18 cellular contexts compared by ENCODE assay signal in genomic region chr9:114367406-114367805, GRCh38. TPM values are rescaled to one million over a fixed set of nuclear protein-coding genes. Genes with fewer than 3 reads are reported as not detected.
DNase-seq lines count a peak whose midpoint lies in the region; ATAC-seq, FAIRE-seq and TF ChIP-seq lines count a peak whose summit lies in the region.
"Had no signal": no experiment of that assay in that cellular context is flagged by ENCODE, and none has a peak within 500 bp of the region (broad histone marks: within the 10 kb centered on the region; RNA-seq: fewer than 3 reads in every experiment).

No MANE protein-coding gene starts in this region.

- no peaks in the 10 kb centered on the region for H3K27me3 Mint-ChIP-seq in activated CD4-positive, alpha-beta T cell treated with anti-CD3 and anti-CD28 coated beads for 36 hours

- no peak for TF ChIP-seq EP300 in H1 (IDR thresholded peaks at IDR 0.05; ENCODE audit: borderline replicate concordance in 1 of 2, low read depth in 2 of 2, low read length in 2 of 2)
- no peak for TF ChIP-seq EP300 in stomach (IDR thresholded peaks at IDR 0.05)

- H3K23ac ChIP-seq in H1 (ENCODE audit: insufficient read length) (no peak overlapping the region), neuronal stem cell (ENCODE audit: low read depth, low read length, poor library complexity) (no peak overlapping the region)

- H3K4me1 ChIP-seq in H1 (replicated peaks in 1 of 4; ENCODE audit: control insufficient read depth in 3 of 4, insufficient read depth in 4 of 4, low read length in 3 of 4) = peaks cover 7 to 28% (median 16%) of the 10 kb centered on the region in 4 experiments
- H3K4me1 ChIP-seq in stomach = peaks cover 17 to 82% (median 33%) of the 10 kb centered on the region in 4 donors
- H3K4me1 ChIP-seq in neuronal stem cell (ENCODE audit: control insufficient read depth in 2 of 2, insufficient read depth in 1 of 2, low read depth in 1 of 2, low read length in 2 of 2) = peaks cover 13 to 15% of the 10 kb centered on the region in 2 donors

- 0 out of 2 replicates have a peak overlapping the region, but pooled peaks have one; percentile 44 for H2BK12ac ChIP-seq in H1 (ENCODE audit: low read depth, low read length)
- H2BK12ac ChIP-seq in neuronal stem cell (ENCODE audit: low read length) = no peak overlapping the region

- peaks cover 48% of the 10 kb centered on the region for H3K36me3 ChIP-seq in SK-N-MC (ENCODE audit: insufficient read depth, low read length)
- H3K36me3 ChIP-seq in H1 (ENCODE audit: control insufficient read depth in 2 of 4, insufficient read depth in 4 of 4, low read length in 3 of 4) = peaks cover 3 to 33% (median 22%) of the 10 kb centered on the region in 4 experiments; a peak in 7 of 8 replicates
- peaks cover 25 to 98% (median 82%) of the 10 kb centered on the region in 4 donors for H3K36me3 ChIP-seq in stomach
- H3K36me3 ChIP-seq in neuronal stem cell (replicated peaks in 1 of 2; ENCODE audit: control insufficient read depth in 2 of 2, insufficient read depth in 2 of 2, low read length in 2 of 2) = peaks cover 8 to 34% of the 10 kb centered on the region in 2 donors

- TF ChIP-seq CTCF in H1 (IDR thresholded peaks at IDR 0.05; ENCODE audit: control extremely low read depth in 1 of 3, insufficient read depth in 1 of 3, low read depth in 1 of 3, low read length in 3 of 3) (no peak), stomach (IDR thresholded peaks at IDR 0.05) (no peak), GM13977 (IDR thresholded peaks at IDR 0.05; ENCODE audit: extremely low read depth, insufficient read depth, missing control alignments) (no peak)

- H3K18ac ChIP-seq in H1 (ENCODE audit: extremely low read depth, low read length) = no peak overlapping the region
- no peak overlapping the region for H3K18ac ChIP-seq in neuronal stem cell (ENCODE audit: low read length)

- H3K9ac ChIP-seq in SK-N-MC (ENCODE audit: insufficient read length) (no peak overlapping the region), H1 (replicated peaks in 1 of 4; ENCODE audit: extremely low read depth in 1 of 4, low read depth in 3 of 4, low read length in 3 of 4) (no peak overlapping the region), neuronal stem cell (ENCODE audit: low read depth, low read length, poor library complexity) (no peak overlapping the region)

- no peak overlapping the region for H3K56ac ChIP-seq in H1 (replicated peaks; ENCODE audit: insufficient read length, low read depth, low read length)

- intact Hi-C loops in activated CD4-positive, alpha-beta T cell treated with anti-CD3 and anti-CD28 coated beads for 36 hours (cut with DNase I, micrococcal nuclease) = no loop called here
- intact Hi-C loops in stomach (cut with DNase I; ENCODE audit: low total_unique reads) = no loop called here

- H3K79me1 ChIP-seq in H1 (ENCODE audit: low read depth, low read length) = no peaks in the 10 kb centered on the region
- no peaks in the 10 kb centered on the region for H3K79me1 ChIP-seq in neuronal stem cell (ENCODE audit: low read depth, low read length)

- in situ Hi-C loops in GM13977 (cut with MboI; ENCODE audit: low pct_unique_long_range_greater_than_20kb, low sequenced_read_pairs, unreplicated experiment) = no loop called here

- no peak for FAIRE-seq in H1 (lab: Jason Lieb, UNC)
- FAIRE-seq: H54 had no signal

- peaks cover 0 to 2% of the 10 kb centered on the region in 2 experiments for H4K20me1 ChIP-seq in H1 (replicated peaks in 1 of 2; ENCODE audit: control insufficient read depth in 1 of 2, insufficient read depth in 2 of 2, low read length in 2 of 2)

- no peak overlapping the region for H3K4me3 ChIP-seq in SK-N-MC
- H3K4me3 ChIP-seq in H1 (ENCODE audit: extremely low read depth in 1 of 4, insufficient read depth in 2 of 4, low read depth in 3 of 4, low read length in 4 of 4) = no peak overlapping the region
- no peak overlapping the region for H3K4me3 ChIP-seq in stomach
- H3K4me3 ChIP-seq in neuronal stem cell (ENCODE audit: low read length in 2 of 2) = no peak overlapping the region
- H3K4me3 ChIP-seq: cardiac muscle cell had no signal

- no peak overlapping the region for H3K4ac ChIP-seq in H1 (replicated peaks; ENCODE audit: insufficient read length, low read depth, low read length)
- no peak overlapping the region for H3K4ac ChIP-seq in neuronal stem cell (ENCODE audit: low read length)

- H2AK5ac ChIP-seq in H1 (ENCODE audit: low read depth, low read length) (peak overlapping the region; percentile 88; the same call in 1 of the 2 replicates), neuronal stem cell (ENCODE audit: low read depth, low read length) (no peak overlapping the region)

- ATAC-seq in activated CD4-positive, alpha-beta T cell treated with anti-CD3 and anti-CD28 coated beads for 36 hours = no peak

- H2BK20ac ChIP-seq in H1 (ENCODE audit: low read length) = no peak overlapping the region

- POLR2A ChIA-PET in activated CD4-positive, alpha-beta T cell treated with anti-CD3 and anti-CD28 coated beads for 36 hours (lab: Charles Lee) = interaction anchor here (0.6 to 0.7 kb wide), 3 partner anchors 11 to 262 kb away, joined by 3 to 5 read pairs (median 4); no protein-coding TSS in a partner anchor
- POLR2A ChIA-PET in H1 (lab: Charles Lee; ENCODE audit: partially characterized antibody) = interaction anchor here (1.1 to 1.4 kb wide), 3 partner anchors 11 to 19 kb away, joined by 3 to 4 read pairs (median 3); no protein-coding TSS in a partner anchor

- CTCF ChIA-PET in activated CD4-positive, alpha-beta T cell treated with anti-CD3 and anti-CD28 coated beads for 36 hours (lab: Charles Lee) = interaction anchor here (0.8 to 2.4 kb wide), 7 partner anchors 12 to 38 kb away, joined by 3 to 11 read pairs (median 5); no protein-coding TSS in a partner anchor
- CTCF ChIA-PET in H1 (lab: Charles Lee; ENCODE audit: partially characterized antibody) = interaction anchor here (0.6 to 1.7 kb wide), 4 partner anchors 20 to 72 kb away, joined by 3 to 4 read pairs (median 3); partner anchors contain the start of gene AKNA

- peaks cover 2% of the 10 kb centered on the region for H3K9me3 Mint-ChIP-seq in activated CD4-positive, alpha-beta T cell treated with anti-CD3 and anti-CD28 coated beads for 36 hours (ENCODE audit: low read depth)

- H2BK5ac ChIP-seq in H1 (ENCODE audit: low read depth, low read length) = peak overlapping the region; percentile 71; the same call in 1 of the 2 replicates
- H2BK5ac ChIP-seq in neuronal stem cell (ENCODE audit: low read length) = no peak overlapping the region

- H2AFZ ChIP-seq in H1 (ENCODE audit: low read length) (no peak overlapping the region), neuronal stem cell (ENCODE audit: low read length) (no peak overlapping the region)

- peaks cover 87% of the 10 kb centered on the region for H3K4me1 Mint-ChIP-seq in activated CD4-positive, alpha-beta T cell treated with anti-CD3 and anti-CD28 coated beads for 36 hours

- no peak for DNase-seq in activated CD4-positive, alpha-beta T cell treated with anti-CD3 and anti-CD28 coated beads for 36 hours
- no peak for DNase-seq in activated CD4-positive, alpha-beta T cell treated with anti-CD3 and anti-CD28 coated beads for 1 hour
- DNase-seq in SK-N-MC (ENCODE audit: low read depth, low spot score) (no peak), H1 (ENCODE audit: low read depth in 1 of 2, low spot score in 2 of 2) (no peak), stomach (no peak), neuronal stem cell (ENCODE audit: low spot score) (no peak), NCI-H2196 (lab: John Stamatoyannopoulos, UW; ENCODE audit: unreplicated experiment) (no peak), GM13977 (ENCODE audit: low spot score) (no peak)
- DNase-seq: islet precursor cell; NCI-H2171; occipital lobe; SHP77; stimulated activated CD4-positive, alpha-beta T cell treated with anti-CD3 and anti-CD28 coated beads, Interleukin-4, amount 100 ng/mL, for 4 hours had no signal

- H3K4me2 ChIP-seq in H1 (ENCODE audit: insufficient read depth in 1 of 2, low read depth in 2 of 2, low read length in 2 of 2) (no peak overlapping the region), neuronal stem cell (ENCODE audit: insufficient read depth, low read length, poor library complexity, severe bottlenecking) (no peak overlapping the region)

- WGBS in H1 (ENCODE audit: extremely low coverage in 1 of 2, insufficient coverage in 1 of 2, insufficient read length in 1 of 2, insufficient replicate concordance in 2 of 2, low coverage in 1 of 2, low lambda C conversion rate in 2 of 2, missing lambda C conversion rate in 1 of 2), 2 experiments = 94% methylated on average over 7 of the region's 7 CpGs; no CpG with 5 or more reads in 1 of the 2 experiments
- 55 to 84% (median 77%) methylated on average over 6 to 7 of the region's 7 CpGs for WGBS in stomach, 5 donors
- WGBS in neuronal stem cell (ENCODE audit: extremely low coverage in 2 of 2, insufficient read length in 2 of 2, insufficient replicate concordance in 1 of 2), 2 donors = no CpG with 5 or more reads among the region's 7 CpGs

- H2BK15ac ChIP-seq in H1 (ENCODE audit: low read length) (no peak overlapping the region), neuronal stem cell (ENCODE audit: low read length) (no peak overlapping the region)

- H3K27ac Mint-ChIP-seq in activated CD4-positive, alpha-beta T cell treated with anti-CD3 and anti-CD28 coated beads for 36 hours = peak overlapping the region; percentile 84

- H3K23me2 ChIP-seq in H1 (ENCODE audit: low read depth, low read length) = peaks cover 11% of the 10 kb centered on the region; the same call in 1 of the 2 replicates

- H3K79me2 ChIP-seq in H1 (ENCODE audit: control insufficient read depth in 1 of 2, insufficient read depth in 2 of 2, low read length in 2 of 2) = no peaks in the 10 kb centered on the region

- H3K14ac ChIP-seq in H1 (ENCODE audit: insufficient read length) (no peak overlapping the region), neuronal stem cell (ENCODE audit: low read length) (no peak overlapping the region)

- no peak overlapping the region for H3K4me3 Mint-ChIP-seq in activated CD4-positive, alpha-beta T cell treated with anti-CD3 and anti-CD28 coated beads for 36 hours

- H2BK120ac ChIP-seq in H1 (replicated peaks; ENCODE audit: low read depth, low read length) (no peak overlapping the region), neuronal stem cell (ENCODE audit: low read depth, low read length) (no peak overlapping the region)

- TF ChIP-seq POLR2A in H1 (IDR thresholded peaks at IDR 0.05; ENCODE audit: control extremely low read depth in 1 of 2, low read depth in 2 of 2, low read length in 2 of 2) (no peak), stomach (IDR thresholded peaks at IDR 0.05) (no peak)

- H4K8ac ChIP-seq in H1 (ENCODE audit: extremely low read depth, insufficient read depth, low read length) (no peak overlapping the region), neuronal stem cell (ENCODE audit: low read depth, low read length) (no peak overlapping the region)

- peaks cover 84% of the 10 kb centered on the region for H3K36me3 Mint-ChIP-seq in activated CD4-positive, alpha-beta T cell treated with anti-CD3 and anti-CD28 coated beads for 36 hours (ENCODE audit: low read depth)

- H3K9me3 ChIP-seq in SK-N-MC (ENCODE audit: low read depth, low read length) (no peaks in the 10 kb centered on the region), H1 (ENCODE audit: insufficient read depth in 2 of 2, low read depth in 1 of 2, low read length in 1 of 2) (no peaks in the 10 kb centered on the region), stomach (no peaks in the 10 kb centered on the region), neuronal stem cell (replicated peaks in 1 of 2; ENCODE audit: control insufficient read depth in 2 of 2, insufficient read depth in 1 of 2, low read depth in 1 of 2, low read length in 2 of 2) (no peaks in the 10 kb centered on the region)

- no peak for TF ChIP-seq RAD21 in H1 (IDR thresholded peaks at IDR 0.05 in 1 of 2, conservative IDR thresholded peaks at IDR 0.05 in 1 of 2; ENCODE audit: low read depth in 2 of 2, low read length in 2 of 2)

- peak overlapping the region; percentile 89 for H3K27ac ChIP-seq in SK-N-MC
- H3K27ac ChIP-seq in H1 (ENCODE audit: low read depth, low read length) = 0 out of 2 replicates have a peak overlapping the region, but pooled peaks have one; percentile 39
- peak overlapping the region; percentile 54 to 80 (median 68) for H3K27ac ChIP-seq in stomach
- no peak overlapping the region for H3K27ac ChIP-seq in neuronal stem cell (replicated peaks; ENCODE audit: low read length)
- H3K27ac ChIP-seq: cardiac muscle cell had no signal

- H4K91ac ChIP-seq in H1 (replicated peaks; ENCODE audit: insufficient read length, low read length) (no peak overlapping the region), neuronal stem cell (ENCODE audit: low read depth, low read length, poor library complexity) (no peak overlapping the region)

- H3K27me3 ChIP-seq in H1 (replicated peaks in 1 of 4; ENCODE audit: control insufficient read depth in 3 of 4, extremely low read depth in 1 of 4, insufficient read depth in 3 of 4, low read length in 3 of 4) (no peaks in the 10 kb centered on the region), stomach (no peaks in the 10 kb centered on the region), neuronal stem cell (ENCODE audit: control insufficient read depth in 3 of 3, insufficient read depth in 3 of 3, low read depth in 1 of 3, low read length in 3 of 3) (no peaks in the 10 kb centered on the region)
- H3K27me3 ChIP-seq: cardiac muscle cell had no signal

- H4K5ac ChIP-seq in H1 (ENCODE audit: insufficient read length, low read depth, low read length) = no peak overlapping the region

RNA-seq across cellular contexts. Expression of gene AKNA, which starts 20.4 kb away (rescaled TPM):
- total RNA-seq in activated CD4-positive, alpha-beta T cell treated with anti-CD3 and anti-CD28 coated beads for 36 hours = 100 to 1,000 TPM; 135 to 141 TPM
- 25.9 and 27.4 TPM in 2 replicates for total RNA-seq in H1 (2021; fragmentation: NEBNext Ultra II Directional; extraction: Animal tissue kit (Norgen Biotek cat#: 25700))
- polyA plus RNA-seq in H1 (2011; rRNA removed) = 21.0 and 28.3 TPM in 2 replicates
- polyA plus RNA-seq in H1 (2011; cell fraction: cytosol; rRNA removed) = 18.3 TPM
- polyA plus RNA-seq in H1 (2011; cell fraction: nucleus; rRNA removed) = 62.7 TPM
- 16.3 to 28.1 TPM (median 25.3 TPM) in 4 replicates for polyA plus RNA-seq in H1 (2012, experiment 1 of 2)
- 16.4 TPM for polyA plus RNA-seq in H1 (2012, experiment 2 of 2)
- polyA plus RNA-seq in H1 (2013, experiment 1 of 2) = 16.0 TPM
- polyA plus RNA-seq in H1 (2013, experiment 2 of 2) = 15.2 TPM
- polyA minus RNA-seq in H1 (2011; rRNA and poly(A)+ RNA removed) = 21.8 and 26.9 TPM in 2 replicates
- polyA minus RNA-seq in H1 (2011; cell fraction: cytosol; rRNA and poly(A)+ RNA removed) = 32.5 TPM
- 36.8 TPM for polyA minus RNA-seq in H1 (2011; cell fraction: nucleus; rRNA and poly(A)+ RNA removed)
- 10 to 100 TPM; 13.4 to 85.8 (median 31.0) TPM for total RNA-seq in stomach
- 10 to 100 TPM; 12.2 to 13.6 (median 12.3) TPM for polyA plus RNA-seq in stomach
- 13.9 TPM for polyA plus RNA-seq in neuronal stem cell (2013, experiment 1 of 2)
- 13.8 TPM for polyA plus RNA-seq in neuronal stem cell (2013, experiment 2 of 2)

RNA-seq across cellular contexts. Expression of gene ORM2, which starts 37.7 kb away (rescaled TPM):
- total RNA-seq in activated CD4-positive, alpha-beta T cell treated with anti-CD3 and anti-CD28 coated beads for 36 hours = not detected
- 0.90 TPM in 1 of 2 replicates, not detected in the other for total RNA-seq in H1 (2021; fragmentation: NEBNext Ultra II Directional; extraction: Animal tissue kit (Norgen Biotek cat#: 25700))
- polyA plus RNA-seq in H1 (2011; rRNA removed) (0.66 and 1.3 TPM in 2 replicates), stomach (10 to 100 TPM in 1 of 3 donors, 1 to 10 TPM in 1, not detected in 1; 4.9 to 17.1 TPM)
- polyA plus RNA-seq in H1 (2011; cell fraction: cytosol; rRNA removed) = 1.1 TPM
- 0.17 TPM for polyA plus RNA-seq in H1 (2011; cell fraction: nucleus; rRNA removed)
- polyA plus RNA-seq in H1 (2012, experiment 1 of 2) = 1.0 to 1.8 TPM (median 1.5 TPM) in 4 replicates
- polyA plus RNA-seq in H1 (2012, experiment 2 of 2) = 0.33 TPM
- 0.24 TPM for polyA plus RNA-seq in H1 (2013, experiment 1 of 2)
- 0.29 TPM for polyA plus RNA-seq in H1 (2013, experiment 2 of 2)
- polyA minus RNA-seq in H1 (2011; rRNA and poly(A)+ RNA removed) = 0.51 TPM in 1 of 2 replicates, not detected in the other
- polyA minus RNA-seq in H1 (2011; cell fraction: cytosol; rRNA and poly(A)+ RNA removed) = not detected
- not detected for polyA minus RNA-seq in H1 (2011; cell fraction: nucleus; rRNA and poly(A)+ RNA removed)
- 1 to 10 TPM in 2 of 5 donors, not detected in 3; 1.2 to 2.0 TPM for total RNA-seq in stomach
- 0.14 TPM for polyA plus RNA-seq in neuronal stem cell (2013, experiment 1 of 2)
- polyA plus RNA-seq in neuronal stem cell (2013, experiment 2 of 2) = 0.08 TPM
- total RNA-seq: A172; activated CD8-positive, alpha-beta memory T cell treated with anti-CD3 and anti-CD28 coated beads for 36 hours; cardiac muscle cell; occipital lobe; ureter had no signal
- polyA plus RNA-seq: cardiac muscle cell had no signal

RNA-seq across cellular contexts. Expression of gene ORM1, which starts 44.5 kb away (rescaled TPM):
- not detected for total RNA-seq in activated CD4-positive, alpha-beta T cell treated with anti-CD3 and anti-CD28 coated beads for 36 hours
- total RNA-seq in H1 (2021; fragmentation: NEBNext Ultra II Directional; extraction: Animal tissue kit (Norgen Biotek cat#: 25700)) = not detected in 2 replicates
- polyA plus RNA-seq in H1 (2011; rRNA removed) = 0.32 TPM in 1 of 2 replicates, not detected in the other
- polyA plus RNA-seq in H1 (2011; cell fraction: cytosol; rRNA removed) = not detected
- polyA plus RNA-seq in H1 (2011; cell fraction: nucleus; rRNA removed) = not detected
- polyA plus RNA-seq in H1 (2012, experiment 1 of 2) = not detected in 4 replicates
- polyA plus RNA-seq in H1 (2012, experiment 2 of 2) = not detected
- polyA plus RNA-seq in H1 (2013, experiment 1 of 2) = not detected
- polyA plus RNA-seq in H1 (2013, experiment 2 of 2) = not detected
- polyA minus RNA-seq in H1 (2011; rRNA and poly(A)+ RNA removed) = not detected in 2 replicates
- not detected for polyA minus RNA-seq in H1 (2011; cell fraction: cytosol; rRNA and poly(A)+ RNA removed)
- not detected for polyA minus RNA-seq in H1 (2011; cell fraction: nucleus; rRNA and poly(A)+ RNA removed)
- 1 to 10 TPM in 2 of 5 donors, not detected in 3; 1.6 to 2.2 TPM for total RNA-seq in stomach
- polyA plus RNA-seq in stomach = 10 to 100 TPM in 1 of 3 donors, 1 to 10 TPM in 2; 2.9 to 14.8 (median 3.9) TPM
- polyA plus RNA-seq in neuronal stem cell (2013, experiment 1 of 2) = not detected
- not detected for polyA plus RNA-seq in neuronal stem cell (2013, experiment 2 of 2)
- total RNA-seq: A172; activated CD8-positive, alpha-beta memory T cell treated with anti-CD3 and anti-CD28 coated beads for 36 hours; cardiac muscle cell; occipital lobe had no signal
